ENCODE assay signal across 8 cellular contexts in the genomic region with DNA sequence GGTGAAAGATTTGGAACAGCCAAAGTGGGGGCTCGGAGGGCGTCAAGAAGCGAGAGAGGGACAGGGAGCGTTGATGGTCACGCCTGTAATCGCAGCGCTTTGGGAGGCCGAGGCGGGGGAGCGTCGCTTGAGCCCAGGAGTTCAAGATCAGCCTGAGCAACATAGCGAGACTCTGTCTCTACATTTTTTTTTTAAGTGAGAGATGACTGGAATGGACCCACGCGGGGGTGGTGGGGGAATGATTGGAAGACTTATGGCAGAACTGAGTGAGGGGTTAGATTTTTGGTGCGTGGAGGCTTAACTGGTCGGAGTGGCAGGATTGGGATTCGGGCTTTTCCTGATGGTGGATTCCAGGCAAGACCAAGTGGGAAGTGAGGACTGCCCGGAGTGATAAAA. TPM values are rescaled to one million over a fixed set of nuclear protein-coding genes. Genes with fewer than 3 reads are reported as not detected.
DNase-seq lines count a peak whose midpoint lies in the region; ATAC-seq and TF ChIP-seq lines count a peak whose summit lies in the region.

No MANE protein-coding gene starts in this region.

- H3K4me1 ChIP-seq in BE2C (no peaks in the 10 kb centered on the region; the same call in 1 of the 2 replicates), mesendoderm (ENCODE audit: control insufficient read depth, low read depth, low read length) (no peaks in the 10 kb centered on the region)

- ATAC-seq in HG02610 (IDR thresholded peaks at IDR 0.05; ENCODE audit: unreplicated experiment) = no peak

- H2BK15ac ChIP-seq in mesendoderm (replicated peaks; ENCODE audit: low read depth) = no peak overlapping the region

- H3K18ac ChIP-seq in mesendoderm (ENCODE audit: low read length) = peak overlapping the region; percentile 84

- H3K36me3 ChIP-seq in BE2C = peaks cover 28% of the 10 kb centered on the region
- H3K36me3 ChIP-seq in mesendoderm (ENCODE audit: control insufficient read depth, insufficient read depth, low read length) = peaks cover 2% of the 10 kb centered on the region

- no peak overlapping the region for H3K23ac ChIP-seq in mesendoderm (ENCODE audit: low read length)

- TF ChIP-seq CTCF in BE2C (IDR thresholded peaks at IDR 0.05; ENCODE audit: low read depth, low read length) = no peak
- no peak for TF ChIP-seq CTCF in LNCaP clone FGC (IDR thresholded peaks at IDR 0.05; ENCODE audit: control insufficient read depth, extremely low read depth, insufficient read depth)
- TF ChIP-seq CTCF in choroid plexus epithelial cell (conservative IDR thresholded peaks at IDR 0.05; ENCODE audit: low read depth, low read length) = no peak

- no peak for DNase-seq in BE2C
- no peak for DNase-seq in LNCaP clone FGC (ENCODE audit: low read depth)
- DNase-seq in choroid plexus epithelial cell (ENCODE audit: low read depth) = peak; percentile 38
- DNase-seq in mesendoderm = no peak
- no peak for DNase-seq in NAMALWA (ENCODE audit: low spot score)
- no peak for DNase-seq in activated effector memory CD4-positive, alpha-beta T cell treated with anti-CD3 and anti-CD28 coated beads, Interleukin-2, amount 50 U/mL, for 16 hours
- no peak for DNase-seq in OCI-M2 (lab: John Stamatoyannopoulos, UW; ENCODE audit: unreplicated experiment)

- no peaks in the 10 kb centered on the region for H3K27me3 ChIP-seq in BE2C
- H3K27me3 ChIP-seq in mesendoderm (ENCODE audit: insufficient read depth, low read length, poor library complexity) = no peaks in the 10 kb centered on the region

- no peak overlapping the region for H4K5ac ChIP-seq in mesendoderm (ENCODE audit: low read length)

- no peak overlapping the region for H2AK5ac ChIP-seq in mesendoderm (ENCODE audit: low read length)

- no peak overlapping the region for H3K4ac ChIP-seq in mesendoderm (ENCODE audit: low read depth, low read length)

- no peak overlapping the region for H2BK120ac ChIP-seq in mesendoderm (ENCODE audit: low read depth, low read length)

- no CpG with 5 or more reads among the region's 18 CpGs for WGBS in mesendoderm (ENCODE audit: extremely low coverage, insufficient coverage, low lambda C conversion rate)

- H3K79me1 ChIP-seq in mesendoderm (ENCODE audit: low read length) = peaks cover 13% of the 10 kb centered on the region

- H3K79me2 ChIP-seq in mesendoderm (ENCODE audit: control insufficient read depth, insufficient read depth, low read length) = peaks cover 19% of the 10 kb centered on the region

- peak overlapping the region; percentile 75 for H3K9ac ChIP-seq in mesendoderm (ENCODE audit: low read length)

- peak overlapping the region; percentile 99 for H3K4me3 ChIP-seq in BE2C (ENCODE audit: low read depth, low read length)
- H3K4me3 ChIP-seq in LNCaP clone FGC (ENCODE audit: low read depth, low read length) = peak overlapping the region; percentile 99
- H3K4me3 ChIP-seq in choroid plexus epithelial cell (ENCODE audit: low read depth, low read length) = peak overlapping the region; percentile 91
- H3K4me3 ChIP-seq in mesendoderm (ENCODE audit: low read length) = peak overlapping the region; percentile 82

- H3K9me3 ChIP-seq in BE2C = no peaks in the 10 kb centered on the region

- no peak overlapping the region for H2BK5ac ChIP-seq in mesendoderm (ENCODE audit: low read length)

- H3K4me2 ChIP-seq in mesendoderm (ENCODE audit: low read length) = peak overlapping the region; percentile 35

- H3K27ac ChIP-seq in mesendoderm (ENCODE audit: low read depth, low read length) = no peak overlapping the region

- no peak overlapping the region for H4K8ac ChIP-seq in mesendoderm (ENCODE audit: low read depth, low read length)

- H3K56ac ChIP-seq in mesendoderm (ENCODE audit: low read length) = peak overlapping the region; percentile 83

RNA-seq across cellular contexts. Expression of gene PSMD8, which starts 0.7 kb away (rescaled TPM):
- 683 TPM for polyA plus RNA-seq in BE2C (2012; ENCODE audit: insufficient read depth, insufficient read length, low read depth)
- 175 TPM for polyA plus RNA-seq in mesendoderm (2013, experiment 1 of 2)
- 175 TPM for polyA plus RNA-seq in mesendoderm (2013, experiment 2 of 2)

RNA-seq across cellular contexts. Expression of gene GGN, which starts 12.7 kb away (rescaled TPM):
- 2.4 TPM for polyA plus RNA-seq in BE2C (2012; ENCODE audit: insufficient read depth, insufficient read length, low read depth)
- polyA plus RNA-seq in mesendoderm (2013, experiment 1 of 2) = 0.56 TPM
- 0.35 TPM for polyA plus RNA-seq in mesendoderm (2013, experiment 2 of 2)

RNA-seq across cellular contexts. Expression of gene SPRED3, which starts 13.4 kb away (rescaled TPM):
- 11.9 TPM for polyA plus RNA-seq in BE2C (2012; ENCODE audit: insufficient read depth, insufficient read length, low read depth)
- 2.1 TPM for polyA plus RNA-seq in mesendoderm (2013, experiment 1 of 2)
- 2.1 TPM for polyA plus RNA-seq in mesendoderm (2013, experiment 2 of 2)

RNA-seq across cellular contexts. Expression of gene FAM98C, which starts 27.8 kb away (rescaled TPM):
- polyA plus RNA-seq in BE2C (2012; ENCODE audit: insufficient read depth, insufficient read length, low read depth) = 32.1 TPM
- 2.2 TPM for polyA plus RNA-seq in mesendoderm (2013, experiment 1 of 2)
- polyA plus RNA-seq in mesendoderm (2013, experiment 2 of 2) = 2.6 TPM

RNA-seq across cellular contexts. Expression of gene CATSPERG, which starts 39.5 kb away (rescaled TPM):
- 1.2 TPM for polyA plus RNA-seq in BE2C (2012; ENCODE audit: insufficient read depth, insufficient read length, low read depth)
- 0.07 TPM for polyA plus RNA-seq in mesendoderm (2013, experiment 1 of 2)
- 0.20 TPM for polyA plus RNA-seq in mesendoderm (2013, experiment 2 of 2)
